ENCODE assay signal across 28 cellular contexts in genomic region chr7:44193011-44193802, GRCh38. TPM values are rescaled to one million over a fixed set of nuclear protein-coding genes. Genes with fewer than 3 reads are reported as not detected.
DNase-seq lines count a peak whose midpoint lies in the region; TF ChIP-seq lines count a peak whose summit lies in the region.
"Had no signal": no experiment of that assay in that cellular context is flagged by ENCODE, and none has a peak within 500 bp of the region (broad histone marks: within the 10 kb centered on the region; RNA-seq: fewer than 3 reads in every experiment).

No MANE protein-coding gene starts in this region.

- H3K36me3 ChIP-seq in Karpas-422 (ENCODE audit: insufficient read depth, low read length), result no peaks in the 10 kb centered on the region
- no peaks in the 10 kb centered on the region for H3K36me3 ChIP-seq in MM.1S (replicated peaks; ENCODE audit: insufficient read depth, low read length)
- H3K36me3 ChIP-seq: Peyer's patch, SJCRH30, tibial nerve had no signal

- H3K9me2 ChIP-seq in Karpas-422 (replicated peaks; ENCODE audit: insufficient read depth, low read length) (no peaks in the 10 kb centered on the region), MM.1S (replicated peaks; ENCODE audit: insufficient read depth, low read length) (no peaks in the 10 kb centered on the region)

- H3K9me3 ChIP-seq in Karpas-422 (ENCODE audit: low read length) (no peaks in the 10 kb centered on the region), MM.1S (replicated peaks; ENCODE audit: insufficient read depth, low read length) (no peaks in the 10 kb centered on the region)
- H3K9me3 ChIP-seq: Peyer's patch, SJCRH30, tibial nerve had no signal

- H3F3A ChIP-seq in MM.1S (ENCODE audit: insufficient read depth, low read length), result no peaks in the 10 kb centered on the region

- H3K27me3 ChIP-seq in Karpas-422 (ENCODE audit: low read length) (no peaks in the 10 kb centered on the region), MM.1S (replicated peaks; ENCODE audit: insufficient read depth, low read length) (no peaks in the 10 kb centered on the region)
- H3K27me3 ChIP-seq: Peyer's patch, SJCRH30 had no signal

- no peak overlapping the region for H3K4me3 ChIP-seq in Karpas-422 (ENCODE audit: low read length)
- no peak overlapping the region for H3K4me3 ChIP-seq in MM.1S (ENCODE audit: low read length)
- H3K4me3 ChIP-seq: Peyer's patch, SJCRH30, skin epidermis, tibial nerve had no signal

- H4K20me1 ChIP-seq in Karpas-422 (ENCODE audit: insufficient read depth, low read depth, low read length) (no peaks in the 10 kb centered on the region), MM.1S (ENCODE audit: insufficient read depth, low read length) (no peaks in the 10 kb centered on the region)

- H3K4me1 ChIP-seq in Karpas-422 (ENCODE audit: low read length) (peaks cover 2% of the 10 kb centered on the region; the same call in 1 of the 2 replicates), MM.1S (ENCODE audit: low read length) (no peaks in the 10 kb centered on the region)
- H3K4me1 ChIP-seq: Peyer's patch, tibial nerve had no signal

- H3K27ac ChIP-seq in Karpas-422 (ENCODE audit: low read length) (no peak overlapping the region), MM.1S (ENCODE audit: low read length) (no peak overlapping the region)
- H3K27ac ChIP-seq: C4-2B, Peyer's patch, SJCRH30, skin epidermis, tibial nerve had no signal

- TF ChIP-seq POLR2A in erythroblast (IDR thresholded peaks at IDR 0.05; ENCODE audit: low read length), result no peak

- H3K79me2 ChIP-seq in Karpas-422 (ENCODE audit: low read length) (no peaks in the 10 kb centered on the region), MM.1S (ENCODE audit: low read length) (no peaks in the 10 kb centered on the region)

- no peak for TF ChIP-seq CTCF in MM.1S (IDR thresholded peaks at IDR 0.05; ENCODE audit: low read length)

- H2AFZ ChIP-seq in Karpas-422 (ENCODE audit: low read length) (no peak overlapping the region), MM.1S (ENCODE audit: low read length) (no peak overlapping the region)

- H3K4me2 ChIP-seq in Karpas-422 (ENCODE audit: low read depth, low read length, poor library complexity, severe bottlenecking), result no peak overlapping the region
- H3K4me2 ChIP-seq in MM.1S (ENCODE audit: low read depth, low read length), result no peak overlapping the region

- H3K9ac ChIP-seq in Karpas-422 (ENCODE audit: low read length) (no peak overlapping the region), MM.1S (ENCODE audit: low read length) (no peak overlapping the region)

- DNase-seq in stimulated activated CD4-positive, alpha-beta T cell treated with anti-CD3 and anti-CD28 coated beads, Interleukin-1b, Interleukin-23, amount 100 ng/mL, for 48 hours, result peak; percentile 10
- no peak for DNase-seq in stimulated activated CD4-positive, alpha-beta T cell treated with anti-CD3 and anti-CD28 coated beads, Interleukin-12 subunit alpha, Interleukin-12 subunit beta, amount 100 ng/mL, for 4 hours
- peak; percentile 67 for DNase-seq in Karpas-422
- peak; percentile 25 to 28 for DNase-seq in erythroblast (lab: John Stamatoyannopoulos, UW)
- no peak for DNase-seq in NCI-H1930 (lab: John Stamatoyannopoulos, UW)
- DNase-seq in MM.1S, result no peak
- no peak for DNase-seq in activated effector memory CD4-positive, alpha-beta T cell treated with anti-CD3 and anti-CD28 coated beads, Interleukin-2, amount 50 U/mL, for 16 hours
- DNase-seq: activated CD4-positive, CD25-positive, alpha-beta regulatory T cell treated with anti-CD3 and anti-CD28 coated beads, Interleukin-2, amount 50 U/mL, for 72 hours; activated T-cell treated with anti-CD3 and anti-CD28 coated beads, Interleukin-2, amount 50 U/mL, for 1 hour; amygdala; Calu3; left ventricle myocardium superior; naive thymus-derived CD8-positive, alpha-beta T cell; NCI-H1105; NCI-H187 treated with DMSO at 0.1 percent for 48 hours; NCI-H526; occipital lobe; Peyer's patch; SJCRH30; T-cell had no signal

RNA-seq across cellular contexts. Expression of gene GCK, which starts 4.0 kb away (rescaled TPM):
- total RNA-seq in Karpas-422 (2014; rRNA removed; shearing (Covaris generic); ENCODE audit: low replicate concordance), result not detected in 2 replicates
- total RNA-seq: Calu3, H4, Peyer's patch, SJCRH30 had no signal

RNA-seq across cellular contexts. Expression of gene YKT6, which starts 7.6 kb away (rescaled TPM):
- 63.1 and 88.6 TPM in 2 replicates for total RNA-seq in Karpas-422 (2014; rRNA removed; shearing (Covaris generic); ENCODE audit: low replicate concordance)

RNA-seq across cellular contexts. Expression of gene MYL7, which starts 52.1 kb away (rescaled TPM):
- total RNA-seq in Karpas-422 (2014; rRNA removed; shearing (Covaris generic); ENCODE audit: low replicate concordance), result not detected in 2 replicates
- total RNA-seq: activated CD8-positive, alpha-beta memory T cell treated with anti-CD3 and anti-CD28 coated beads for 36 hours; Calu3; chondrocyte; endothelial cell of umbilical vein; glomerular endothelial cell; H4; naive thymus-derived CD8-positive, alpha-beta T cell; occipital lobe; Peyer's patch; SJCRH30; T-cell; tibial nerve had no signal

Comparison
In these comparisons a context has a peak if more than half of its experiments do, and no peak if none do; other contexts are left out.
1. DNase-seq: peak in stimulated activated CD4-positive, alpha-beta T cell treated with anti-CD3 and anti-CD28 coated beads, Interleukin-1b, Interleukin-23, amount 100 ng/mL, for 48 hours (single experiment), Karpas-422 (single experiment) and erythroblast (2 of 2); none in stimulated activated CD4-positive, alpha-beta T cell treated with anti-CD3 and anti-CD28 coated beads, Interleukin-12 subunit alpha, Interleukin-12 subunit beta, amount 100 ng/mL, for 4 hours (single experiment), NCI-H1930 (0 of 2), MM.1S (single experiment) and activated effector memory CD4-positive, alpha-beta T cell treated with anti-CD3 and anti-CD28 coated beads, Interleukin-2, amount 50 U/mL, for 16 hours (single experiment).